Comparison of ENCODE assay signal across 23 cellular contexts in genomic region chr19:29118384-29118783, GRCh38.
DNase-seq lines count a peak whose midpoint lies in the region; ATAC-seq and TF ChIP-seq lines count a peak whose summit lies in the region.
"Had no signal": no experiment of that assay in that cellular context is flagged by ENCODE, and none has a peak within 500 bp of the region (broad histone marks: within the 10 kb centered on the region; RNA-seq: fewer than 3 reads in every experiment).

No MANE protein-coding gene starts in this region.

- H3K36me3 Mint-ChIP-seq in glutamatergic neuron (ENCODE audit: unreplicated experiment) = peaks cover 8% of the 10 kb centered on the region
- no peaks in the 10 kb centered on the region for H3K36me3 Mint-ChIP-seq in neural progenitor cell
- no peaks in the 10 kb centered on the region for H3K36me3 Mint-ChIP-seq in type B pancreatic cell
- H3K36me3 Mint-ChIP-seq: CD14-positive monocyte; CD8-positive, alpha-beta memory T cell had no signal

- no peaks in the 10 kb centered on the region for H3K36me3 ChIP-seq in neural progenitor cell
- no peaks in the 10 kb centered on the region for H3K36me3 ChIP-seq in aorta (ENCODE audit: control insufficient read depth in 1 of 2, insufficient read depth in 2 of 2, low read length in 1 of 2)
- H3K36me3 ChIP-seq: BLaER1 had no signal

- no peak for TF ChIP-seq CTCF in glutamatergic neuron (IDR thresholded peaks at IDR 0.05; ENCODE audit: partially characterized antibody, unreplicated experiment)
- TF ChIP-seq CTCF in neural progenitor cell (IDR thresholded peaks at IDR 0.05) = no peak
- no peak for TF ChIP-seq CTCF in type B pancreatic cell (conservative IDR thresholded peaks at IDR 0.05)

- H2AFZ ChIP-seq in neural progenitor cell (replicated peaks) = no peak overlapping the region

- H3K27me3 ChIP-seq in neural progenitor cell (no peaks in the 10 kb centered on the region), aorta (ENCODE audit: control insufficient read depth in 1 of 2, insufficient read depth in 2 of 2, low read length in 1 of 2) (no peaks in the 10 kb centered on the region)
- H3K27me3 ChIP-seq: BLaER1 had no signal

- H3K27ac ChIP-seq in neural progenitor cell (no peak overlapping the region), aorta (ENCODE audit: low read depth in 1 of 2, low read length in 2 of 2) (no peak overlapping the region)
- H3K27ac ChIP-seq: 22Rv1, A549, BLaER1, HL-60 had no signal

- no peaks in the 10 kb centered on the region for H4K20me1 ChIP-seq in neural progenitor cell (ENCODE audit: low read depth)
- H4K20me1 ChIP-seq: BLaER1 had no signal

- H3K4me1 Mint-ChIP-seq in glutamatergic neuron (ENCODE audit: low read depth, unreplicated experiment) (peaks cover 31% of the 10 kb centered on the region), neural progenitor cell (peaks cover 3% of the 10 kb centered on the region), type B pancreatic cell (ENCODE audit: unreplicated experiment) (peaks cover 3% of the 10 kb centered on the region)
- H3K4me1 Mint-ChIP-seq: CD14-positive monocyte; CD8-positive, alpha-beta memory T cell had no signal

- peak overlapping the region; percentile 24 for H3K27ac Mint-ChIP-seq in glutamatergic neuron (ENCODE audit: unreplicated experiment)
- H3K27ac Mint-ChIP-seq in neural progenitor cell = no peak overlapping the region
- H3K27ac Mint-ChIP-seq in type B pancreatic cell = no peak overlapping the region
- H3K27ac Mint-ChIP-seq: CD14-positive monocyte; CD8-positive, alpha-beta memory T cell; HFFc6 had no signal

- H3K4me1 ChIP-seq in neural progenitor cell (no peaks in the 10 kb centered on the region), aorta (ENCODE audit: control insufficient read depth in 1 of 2, insufficient read depth in 2 of 2, low read length in 2 of 2) (no peaks in the 10 kb centered on the region)
- H3K4me1 ChIP-seq: A549, BLaER1 had no signal

- WGBS in aorta, 2 donors = 30 to 32% methylated on average over 3 of the region's 3 CpGs

- ATAC-seq in aorta (ENCODE audit: low FRiP score) = no peak
- ATAC-seq: A549, GM12878, HCT116 had no signal

- H3K4me2 ChIP-seq in neural progenitor cell = no peak overlapping the region
- H3K4me2 ChIP-seq: A549, BLaER1 had no signal

- DNase-seq in LHCN-M2 (ENCODE audit: low read depth) (peak; percentile 1), glutamatergic neuron (no peak), neural progenitor cell (ENCODE audit: low spot score) (peak; percentile 21), renal cortical epithelial cell (ENCODE audit: low read depth) (peak; percentile 76), aorta (no peak), type B pancreatic cell (ENCODE audit: extremely low spot score, unreplicated experiment) (no peak), head of caudate nucleus (no peak), CD1c-positive myeloid dendritic cell (ENCODE audit: extremely low spot score) (no peak)
- DNase-seq: CD8-positive, alpha-beta memory T cell; COR-L47; DMS 273 treated with DMSO at 0.1 percent for 48 hours; DMS53; DND-41; GOT3; H7; HFFc6 had no signal

- no peaks in the 10 kb centered on the region for H3F3A ChIP-seq in neural progenitor cell (ENCODE audit: low read depth)

- no peaks in the 10 kb centered on the region for H3K79me2 ChIP-seq in neural progenitor cell (ENCODE audit: low read depth)

- H3K9me3 ChIP-seq in neural progenitor cell (ENCODE audit: low read depth) = no peaks in the 10 kb centered on the region
- no peaks in the 10 kb centered on the region for H3K9me3 ChIP-seq in aorta (ENCODE audit: control insufficient read depth, low read length)

- H3K4me3 ChIP-seq in neural progenitor cell = no peak overlapping the region
- no peak overlapping the region for H3K4me3 ChIP-seq in aorta (ENCODE audit: low read length in 2 of 2)
- H3K4me3 ChIP-seq: A549, BLaER1, GM12878 had no signal

- peaks cover 26% of the 10 kb centered on the region for H3K9me3 Mint-ChIP-seq in glutamatergic neuron (ENCODE audit: unreplicated experiment)
- peaks cover 4% of the 10 kb centered on the region for H3K9me3 Mint-ChIP-seq in neural progenitor cell
- no peaks in the 10 kb centered on the region for H3K9me3 Mint-ChIP-seq in type B pancreatic cell
- H3K9me3 Mint-ChIP-seq: HFFc6 had no signal

- H3K4me3 Mint-ChIP-seq in glutamatergic neuron (ENCODE audit: unreplicated experiment) (no peak overlapping the region), neural progenitor cell (no peak overlapping the region), type B pancreatic cell (no peak overlapping the region)
- H3K4me3 Mint-ChIP-seq: CD14-positive monocyte; CD8-positive, alpha-beta memory T cell; HFFc6 had no signal

- no peak overlapping the region for H3K9ac ChIP-seq in neural progenitor cell
- H3K9ac ChIP-seq: BLaER1 had no signal

- intact Hi-C loops in aorta (cut with DNase I) (no loop called here), head of caudate nucleus (cut with DNase I) (no loop called here)

- peaks cover 29% of the 10 kb centered on the region for H3K27me3 Mint-ChIP-seq in glutamatergic neuron (ENCODE audit: unreplicated experiment)
- H3K27me3 Mint-ChIP-seq in neural progenitor cell (ENCODE audit: insufficient read depth, low read depth) = peaks cover 8% of the 10 kb centered on the region
- peaks cover 13% of the 10 kb centered on the region for H3K27me3 Mint-ChIP-seq in type B pancreatic cell

Comparison
In these comparisons a context has a peak if more than half of its experiments do, and no peak if none do; other contexts are left out.
1. DNase-seq: peak in LHCN-M2 (single experiment), neural progenitor cell (single experiment) and renal cortical epithelial cell (single experiment); none in glutamatergic neuron (single experiment), aorta (0 of 2), type B pancreatic cell (single experiment), head of caudate nucleus (0 of 42) and CD1c-positive myeloid dendritic cell (single experiment).